12 cellular contexts compared by ENCODE assay signal in genomic region chr2:106575955-106576354, GRCh38.
DNase-seq lines count a peak whose midpoint lies in the region; ATAC-seq and TF ChIP-seq lines count a peak whose summit lies in the region.
"Had no signal": no experiment of that assay in that cellular context is flagged by ENCODE, and none has a peak within 500 bp of the region (broad histone marks: within the 10 kb centered on the region; RNA-seq: fewer than 3 reads in every experiment).

No MANE protein-coding gene starts in this region.

- CTCF ChIA-PET in activated CD8-positive, alpha-beta T cell treated with anti-CD3 and anti-CD28 coated beads for 36 hours (lab: Charles Lee): interaction anchor here (1.0 kb wide), 1 partner anchor 114 kb away, joined by 3 read pairs; no protein-coding TSS in a partner anchor

- POLR2A ChIA-PET in activated CD8-positive, alpha-beta T cell treated with anti-CD3 and anti-CD28 coated beads for 36 hours (lab: Charles Lee): no interaction called here

- no peak overlapping the region for H3K27ac Mint-ChIP-seq in activated CD8-positive, alpha-beta T cell treated with anti-CD3 and anti-CD28 coated beads for 36 hours
- H3K27ac Mint-ChIP-seq: activated CD4-positive, alpha-beta memory T cell treated with anti-CD3 and anti-CD28 coated beads for 36 hours; stimulated activated memory B cell treated with anti-CD40 and anti-IgM and Interleukin-4, amounts not matched to agents 10 μg/mL and 1 μg/mL and 100 μg/mL, for 72 hours had no signal

- H3K4me3 ChIP-seq in RWPE2 (ENCODE audit: severe bottlenecking) (no peak overlapping the region), stomach (no peak overlapping the region)

- WGBS in stomach, 5 donors: 33 to 43% (median 37%) methylated on average over 6 of the region's 6 CpGs

- H3K9me3 ChIP-seq in RWPE2 (ENCODE audit: severe bottlenecking): no peaks in the 10 kb centered on the region
- H3K9me3 ChIP-seq in stomach: no peaks in the 10 kb centered on the region

- no peaks in the 10 kb centered on the region for H3K9me3 Mint-ChIP-seq in activated CD8-positive, alpha-beta T cell treated with anti-CD3 and anti-CD28 coated beads for 36 hours
- H3K9me3 Mint-ChIP-seq: activated CD4-positive, alpha-beta memory T cell treated with anti-CD3 and anti-CD28 coated beads for 36 hours; stimulated activated memory B cell treated with anti-CD40 and anti-IgM and Interleukin-4, amounts not matched to agents 10 μg/mL and 1 μg/mL and 100 μg/mL, for 72 hours had no signal

- no peak for TF ChIP-seq CTCF in RWPE2 (IDR thresholded peaks at IDR 0.05; ENCODE audit: poor library complexity, severe bottlenecking)
- TF ChIP-seq CTCF in stomach (IDR thresholded peaks at IDR 0.05): no peak
- no peak for TF ChIP-seq CTCF in activated CD8-positive, alpha-beta T cell treated with anti-CD3 and anti-CD28 coated beads for 36 hours (IDR thresholded peaks at IDR 0.05)

- intact Hi-C loops in stomach (cut with DNase I; ENCODE audit: low total_unique reads): no loop called here
- intact Hi-C loops in activated CD8-positive, alpha-beta T cell treated with anti-CD3 and anti-CD28 coated beads for 36 hours (cut with micrococcal nuclease): loop anchor here (10.0 kb wide), 1 partner anchor 481 kb away; no protein-coding TSS in a partner anchor

- no peak for TF ChIP-seq EP300 in stomach (IDR thresholded peaks at IDR 0.05)

- no peaks in the 10 kb centered on the region for H3K4me1 Mint-ChIP-seq in activated CD8-positive, alpha-beta T cell treated with anti-CD3 and anti-CD28 coated beads for 36 hours (ENCODE audit: low read depth)
- H3K4me1 Mint-ChIP-seq: stimulated activated memory B cell treated with anti-CD40 and anti-IgM and Interleukin-4, amounts not matched to agents 10 μg/mL and 1 μg/mL and 100 μg/mL, for 72 hours had no signal

- no peaks in the 10 kb centered on the region for H3K27me3 ChIP-seq in RWPE2 (ENCODE audit: insufficient read depth, poor library complexity, severe bottlenecking)
- H3K27me3 ChIP-seq in stomach: no peaks in the 10 kb centered on the region

- no peak overlapping the region for H3K4me3 Mint-ChIP-seq in activated CD8-positive, alpha-beta T cell treated with anti-CD3 and anti-CD28 coated beads for 36 hours
- H3K4me3 Mint-ChIP-seq: activated CD4-positive, alpha-beta memory T cell treated with anti-CD3 and anti-CD28 coated beads for 36 hours; stimulated activated memory B cell treated with anti-CD40 and anti-IgM and Interleukin-4, amounts not matched to agents 10 μg/mL and 1 μg/mL and 100 μg/mL, for 72 hours had no signal

- no peaks in the 10 kb centered on the region for H3K4me1 ChIP-seq in RWPE2 (ENCODE audit: insufficient read depth, poor library complexity, severe bottlenecking)
- peaks cover 0 to 11% (median 0%) of the 10 kb centered on the region in 4 donors for H3K4me1 ChIP-seq in stomach

- TF ChIP-seq POLR2A in stomach (IDR thresholded peaks at IDR 0.05): no peak

- peaks cover 19% of the 10 kb centered on the region for H3K27me3 Mint-ChIP-seq in activated CD8-positive, alpha-beta T cell treated with anti-CD3 and anti-CD28 coated beads for 36 hours

- H3K36me3 Mint-ChIP-seq in activated CD8-positive, alpha-beta T cell treated with anti-CD3 and anti-CD28 coated beads for 36 hours (ENCODE audit: low read depth): no peaks in the 10 kb centered on the region
- H3K36me3 Mint-ChIP-seq: activated CD4-positive, alpha-beta memory T cell treated with anti-CD3 and anti-CD28 coated beads for 36 hours; stimulated activated memory B cell treated with anti-CD40 and anti-IgM and Interleukin-4, amounts not matched to agents 10 μg/mL and 1 μg/mL and 100 μg/mL, for 72 hours had no signal

- H3K27ac ChIP-seq in RWPE2 (ENCODE audit: poor library complexity, severe bottlenecking): no peak overlapping the region
- no peak overlapping the region for H3K27ac ChIP-seq in stomach
- H3K27ac ChIP-seq: HL-60 had no signal

- peak; percentile 95 for DNase-seq in DMS 273 treated with DMSO at 0.1 percent for 48 hours (lab: John Stamatoyannopoulos, UW)
- DNase-seq in RWPE2 (ENCODE audit: low spot score): no peak
- peak; percentile 28 for DNase-seq in fibroblast of the conjunctiva (ENCODE audit: low read depth)
- peak; percentile 63 for DNase-seq in non-pigmented ciliary epithelial cell (ENCODE audit: low read depth)
- DNase-seq in stomach: no peak
- DNase-seq in ureter (ENCODE audit: low spot score): no peak
- DNase-seq in activated CD8-positive, alpha-beta T cell treated with anti-CD3 and anti-CD28 coated beads for 36 hours: no peak
- DNase-seq: activated CD4-positive, alpha-beta memory T cell treated with anti-CD3 and anti-CD28 coated beads for 36 hours; effector CD4-positive, alpha-beta T cell had no signal

- H3K36me3 ChIP-seq in RWPE2 (ENCODE audit: low read depth) (no peaks in the 10 kb centered on the region), stomach (no peaks in the 10 kb centered on the region)

- ATAC-seq in RWPE2 (ENCODE audit: low read depth) (peak; percentile 51; the same call in 2 of the 3 replicates), HG03457 (IDR thresholded peaks at IDR 0.05; ENCODE audit: unreplicated experiment) (no peak)
- ATAC-seq in activated CD8-positive, alpha-beta T cell treated with anti-CD3 and anti-CD28 coated beads for 36 hours: no peak
- ATAC-seq: stimulated activated memory B cell treated with anti-CD40 and anti-IgM and Interleukin-4, amounts not matched to agents 10 μg/mL and 1 μg/mL and 100 μg/mL, for 72 hours had no signal

Comparison
In these comparisons a context has a peak if more than half of its experiments do, and no peak if none do; other contexts are left out.
1. DNase-seq: peak in DMS 273 treated with DMSO at 0.1 percent for 48 hours (single experiment), fibroblast of the conjunctiva (single experiment) and non-pigmented ciliary epithelial cell (single experiment); none in RWPE2 (single experiment), stomach (single experiment), ureter (single experiment) and activated CD8-positive, alpha-beta T cell treated with anti-CD3 and anti-CD28 coated beads for 36 hours (single experiment).